ENCODE assay signal across 21 cellular contexts in genomic region chr2:47222813-47223564, GRCh38. TPM values are rescaled to one million over a fixed set of nuclear protein-coding genes. Genes with fewer than 3 reads are reported as not detected.
DNase-seq lines count a peak whose midpoint lies in the region; ATAC-seq, FAIRE-seq and TF ChIP-seq lines count a peak whose summit lies in the region.
"Had no signal": no experiment of that assay in that cellular context is flagged by ENCODE, and none has a peak within 500 bp of the region (broad histone marks: within the 10 kb centered on the region; RNA-seq: fewer than 3 reads in every experiment).

No MANE protein-coding gene starts in this region.

- no peak for FAIRE-seq in K562 (lab: Jason Lieb, UNC)
- FAIRE-seq: A204.1, G401.6, GM12878, RCC 7860 had no signal

- no peak overlapping the region for H3K4me2 ChIP-seq in K562 (ENCODE audit: insufficient read depth, low read length)
- H3K4me2 ChIP-seq: BLaER1 had no signal

- TF ChIP-seq EP300 in K562 (IDR thresholded peaks at IDR 0.05; ENCODE audit: low read length) (no peak), sigmoid colon (IDR thresholded peaks at IDR 0.05) (peak in 1 of 4 donors; percentile 34), gastroesophageal sphincter (IDR thresholded peaks at IDR 0.05) (no peak)

- peaks cover 6% of the 10 kb centered on the region for H3K36me3 Mint-ChIP-seq in Caco-2 (ENCODE audit: insufficient read depth, unreplicated experiment)
- H3K36me3 Mint-ChIP-seq in mesothelial cell of epicardium, result no peaks in the 10 kb centered on the region

- H3K27ac Mint-ChIP-seq in Caco-2 (ENCODE audit: unreplicated experiment) (peak overlapping the region; percentile 73), mesothelial cell of epicardium (peak overlapping the region; percentile 39)

- CTCF ChIA-PET in Caco-2 (lab: Charles Lee) (no interaction called here), K562 (lab: Yijun Ruan, JAX; ENCODE audit: low intra/inter-chr PET ratio) (no interaction called here)

- H3K9me1 ChIP-seq in K562 (ENCODE audit: control insufficient read depth, insufficient read depth, low read length), result no peaks in the 10 kb centered on the region

- POLR2A ChIA-PET in Caco-2 (lab: Charles Lee) (interaction anchor here (0.6 to 1.7 kb wide), 2 partner anchors 76 to 87 kb away, joined by 3 to 8 read pairs; no protein-coding TSS in a partner anchor), K562 (lab: Yijun Ruan, JAX) (interaction anchor here (0.5 to 1.5 kb wide), 5 partner anchors 10 to 298 kb away, joined by 3 read pairs; no protein-coding TSS in a partner anchor)

- TF ChIP-seq CTCF in Caco-2 (IDR thresholded peaks at IDR 0.05; ENCODE audit: insufficient read depth in 1 of 2, low read depth in 1 of 2, low read length in 1 of 2, severe bottlenecking in 1 of 2, unreplicated experiment in 1 of 2), result no peak
- no peak for TF ChIP-seq CTCF in K562 (IDR thresholded peaks at IDR 0.05 in 2 of 3, conservative IDR thresholded peaks at IDR 0.05 in 1 of 3; ENCODE audit: insufficient read depth in 2 of 3, low read depth in 1 of 3, low read length in 3 of 3)
- no peak for TF ChIP-seq CTCF in mesothelial cell of epicardium (IDR thresholded peaks at IDR 0.05; ENCODE audit: unreplicated experiment)
- no peak for TF ChIP-seq CTCF in sigmoid colon (IDR thresholded peaks at IDR 0.05)
- no peak for TF ChIP-seq CTCF in gastroesophageal sphincter (IDR thresholded peaks at IDR 0.05)

- BruUV-seq in Caco-2 (replicated peaks; lab: Mats Ljungman, UMichigan) (no TSS peak), K562 (replicated peaks; lab: Mats Ljungman, UMichigan) (no TSS peak)

- H3K4me3 Mint-ChIP-seq in Caco-2 (ENCODE audit: unreplicated experiment) (no peak overlapping the region), mesothelial cell of epicardium (no peak overlapping the region)

- H3K27me3 ChIP-seq in Caco-2 (replicated peaks; ENCODE audit: control insufficient read depth, insufficient read depth, low read length), result no peaks in the 10 kb centered on the region
- H3K27me3 ChIP-seq in K562 (ENCODE audit: control insufficient read depth in 2 of 2, insufficient read depth in 2 of 2, low read length in 2 of 2), result no peaks in the 10 kb centered on the region
- no peaks in the 10 kb centered on the region for H3K27me3 ChIP-seq in sigmoid colon
- H3K27me3 ChIP-seq in gastroesophageal sphincter, result no peaks in the 10 kb centered on the region
- H3K27me3 ChIP-seq: BLaER1 had no signal

- H3K9me3 ChIP-seq in Caco-2 (no peaks in the 10 kb centered on the region), K562 (replicated peaks; ENCODE audit: control insufficient read depth, insufficient read depth, low read depth, low read length) (no peaks in the 10 kb centered on the region), sigmoid colon (no peaks in the 10 kb centered on the region), gastroesophageal sphincter (no peaks in the 10 kb centered on the region)
- H3K9me3 ChIP-seq: BLaER1 had no signal

- TF ChIP-seq RAD21 in K562 (CRISPR knock-in tag; conservative IDR thresholded peaks at IDR 0.05 in 1 of 2, IDR thresholded peaks at IDR 0.05 in 1 of 2), result no peak

- H3K79me2 ChIP-seq in K562 (ENCODE audit: control insufficient read depth, insufficient read depth, low read length), result no peaks in the 10 kb centered on the region

- no peaks in the 10 kb centered on the region for H3K9me3 Mint-ChIP-seq in Caco-2 (ENCODE audit: unreplicated experiment)
- no peaks in the 10 kb centered on the region for H3K9me3 Mint-ChIP-seq in mesothelial cell of epicardium

- DNase-seq in Caco-2 (peak in 1 of 2 experiments; percentile 5), K562 (ENCODE audit: extremely low read depth in 1 of 4, low spot score in 3 of 4) (no peak), mesothelial cell of epicardium (ENCODE audit: low spot score in 2 of 2, unreplicated experiment in 2 of 2) (no peak), sigmoid colon (no peak), NK-92 (lab: John Stamatoyannopoulos, UW; ENCODE audit: unreplicated experiment) (no peak)
- DNase-seq: DND-41, GM23248, KBM-7, NCI-H1436 treated with DMSO at 0.1 percent for 48 hours, NCI-H2029 treated with DMSO at 0.1 percent for 48 hours, NCI-H2171 treated with DMSO at 0.1 percent for 48 hours, NCI-H774, SHP77 had no signal

- peaks cover 49% of the 10 kb centered on the region for H3K4me1 ChIP-seq in Caco-2
- H3K4me1 ChIP-seq in K562 (replicated peaks in 1 of 2; ENCODE audit: control insufficient read depth in 2 of 2, insufficient read depth in 2 of 2, low read length in 2 of 2), result peaks cover 32 to 55% of the 10 kb centered on the region in 2 experiments
- H3K4me1 ChIP-seq in sigmoid colon, result peaks cover 0 to 62% (median 37%) of the 10 kb centered on the region in 4 donors
- peaks cover 2 to 34% (median 10%) of the 10 kb centered on the region in 3 donors for H3K4me1 ChIP-seq in gastroesophageal sphincter

- 68% methylated on average over 4 of the region's 4 CpGs for WGBS in K562 (ENCODE audit: insufficient coverage, low coverage, missing lambda C conversion rate)
- 80 to 84% methylated on average over 4 of the region's 4 CpGs for WGBS in sigmoid colon, 2 donors
- WGBS in gastroesophageal sphincter (ENCODE audit: low coverage in 1 of 2), 2 donors, result 41 to 54% methylated on average over 2 to 4 of the region's 4 CpGs

- no peak overlapping the region for H3K9ac ChIP-seq in K562 (ENCODE audit: insufficient read depth in 1 of 2, low read depth in 2 of 2, low read length in 2 of 2)
- H3K9ac ChIP-seq: BLaER1, GM23248 had no signal

- H3K27ac ChIP-seq in K562 (ENCODE audit: extremely low read depth, low read depth, low read length), result no peak overlapping the region
- peak overlapping the region in 3 of 4 donors; percentile 61 to 63 (median 61) for H3K27ac ChIP-seq in sigmoid colon
- H3K27ac ChIP-seq in gastroesophageal sphincter, result no peak overlapping the region
- H3K27ac ChIP-seq: BLaER1, GM23248 had no signal

- H4K20me1 ChIP-seq in K562 (replicated peaks; ENCODE audit: control insufficient read depth, insufficient read depth, low read length), result no peaks in the 10 kb centered on the region
- H4K20me1 ChIP-seq: BLaER1 had no signal

- H3K27me3 Mint-ChIP-seq in Caco-2 (ENCODE audit: insufficient read depth, unreplicated experiment) (no peaks in the 10 kb centered on the region), mesothelial cell of epicardium (ENCODE audit: low read depth) (no peaks in the 10 kb centered on the region)

- ATAC-seq in K562 (no peak), GM18858 (IDR thresholded peaks at IDR 0.05; ENCODE audit: unreplicated experiment) (no peak), gastroesophageal sphincter (no peak)
- ATAC-seq: GM12878, HCT116 had no signal

- H3K4me1 Mint-ChIP-seq in Caco-2 (ENCODE audit: low read depth, unreplicated experiment), result peaks cover 45% of the 10 kb centered on the region
- peaks cover 35% of the 10 kb centered on the region for H3K4me1 Mint-ChIP-seq in mesothelial cell of epicardium

- no peak overlapping the region for H3K4me3 ChIP-seq in Caco-2 (ENCODE audit: low read depth, low read length)
- no peak overlapping the region for H3K4me3 ChIP-seq in K562
- H3K4me3 ChIP-seq in sigmoid colon, result no peak overlapping the region
- H3K4me3 ChIP-seq in gastroesophageal sphincter, result no peak overlapping the region
- H3K4me3 ChIP-seq: BLaER1, GM12878, GM23248 had no signal

- in situ Hi-C loops in K562 (cut with MboI), result no loop called here

- no peaks in the 10 kb centered on the region for H3K36me3 ChIP-seq in Caco-2 (ENCODE audit: control insufficient read depth, insufficient read depth, low read length)
- no peaks in the 10 kb centered on the region for H3K36me3 ChIP-seq in K562 (ENCODE audit: control insufficient read depth, insufficient read depth, low read length)
- H3K36me3 ChIP-seq in sigmoid colon, result no peaks in the 10 kb centered on the region
- H3K36me3 ChIP-seq in gastroesophageal sphincter, result no peaks in the 10 kb centered on the region
- H3K36me3 ChIP-seq: BLaER1 had no signal

- TF ChIP-seq POLR2A in K562 (conservative IDR thresholded peaks at IDR 0.05) (no peak), sigmoid colon (IDR thresholded peaks at IDR 0.05) (no peak), gastroesophageal sphincter (IDR thresholded peaks at IDR 0.05) (no peak)

- intact Hi-C loops in Caco-2 (cut with micrococcal nuclease; ENCODE audit: unreplicated experiment) (no loop called here), K562 (cut with micrococcal nuclease) (no loop called here), sigmoid colon (cut with DNase I) (no loop called here)

- H2AFZ ChIP-seq in K562 (ENCODE audit: low read depth, low read length), result no peak overlapping the region
- H2AFZ ChIP-seq: GM23248 had no signal

TF ChIP-seq in K562, 482 proteins besides CTCF, POLR2A, EP300 and RAD21 (continues in another document):
- TF ChIP-seq CREB1 (IDR thresholded peaks at IDR 0.05) (no peak), CREB1 (CRISPR knock-in tag; IDR thresholded peaks at IDR 0.05) (no peak), NFRKB (IDR thresholded peaks at IDR 0.05; ENCODE audit: low read depth) (no peak), POLR3A (IDR thresholded peaks at IDR 0.05; ENCODE audit: borderline replicate concordance, extremely low read depth, insufficient read depth, insufficient read length) (no peak), RBM25 (IDR thresholded peaks at IDR 0.05; ENCODE audit: low read depth, low read length, severe bottlenecking) (peak; percentile 17), ZKSCAN8 (CRISPR knock-in tag; IDR thresholded peaks at IDR 0.05) (no peak)

RNA-seq across cellular contexts. Expression of gene CALM2, which starts 46.7 kb away (rescaled TPM):
- total RNA-seq in Caco-2 (2022) (806 and 843 TPM in 2 replicates), K562 (2014; rRNA removed) (304 and 331 TPM in 2 replicates), K562 (2014; rRNA removed; fragmentation: Illumina TruSeq; extraction: Trizol) (656 and 729 TPM in 2 replicates), K562 (2015; rRNA removed; fragmentation: Illumina TruSeq; extraction: Trizol) (436 and 447 TPM in 2 replicates), K562 (2021) (357 and 363 TPM in 2 replicates), mesothelial cell of epicardium (308 to 312 TPM (median 309 TPM) in 3 replicates), sigmoid colon (100 to 1,000 TPM; 594 to 993 (median 701) TPM), gastroesophageal sphincter (1,000 to 10,000 TPM in 1 of 4 donors, 100 to 1,000 TPM in 3; 842 to 1,190 (median 952) TPM)
- 47.4 and 171 TPM in 2 replicates for total RNA-seq in K562 (2011; cell fraction: chromatin; rRNA removed; ENCODE audit: low replicate concordance)
- total RNA-seq in K562 (2011; cell fraction: nucleolus; rRNA removed), result 27.7 and 36.5 TPM in 2 replicates
- 119 and 209 TPM in 2 replicates for total RNA-seq in K562 (2011; cell fraction: nucleoplasm; rRNA removed)
- polyA plus RNA-seq in K562 (2011; rRNA removed) (225 and 326 TPM in 2 replicates), K562 (2014; fragmentation: Illumina TruSeq; extraction: Trizol) (457 and 479 TPM in 2 replicates), K562 (2014; fragmentation: Nextera tagmentation; extraction: Ambion mirVana) (1,000 to 10,000 TPM; 1,257 to 1,855 TPM), K562 (2014; rRNA removed) (316 and 329 TPM in 2 replicates), sigmoid colon (1,000 to 10,000 TPM in 2 of 3 donors, 100 to 1,000 TPM in 1; 660 to 1,449 (median 1,432) TPM)
- 55.4 and 201 TPM in 2 replicates for polyA plus RNA-seq in K562 (2011; cell fraction: cytosol; rRNA removed)
- polyA plus RNA-seq in K562 (2011; cell fraction: nucleus; rRNA removed), result 55.4 and 96.4 TPM in 2 replicates
- polyA plus RNA-seq in K562 (2012), result 409 and 511 TPM in 2 replicates
- polyA minus RNA-seq in K562 (2011; rRNA and poly(A)+ RNA removed), result 319 and 344 TPM in 2 replicates
- 93.9 and 115 TPM in 2 replicates for polyA minus RNA-seq in K562 (2011; cell fraction: cytosol; rRNA and poly(A)+ RNA removed)
- 54.7 and 100 TPM in 2 replicates for polyA minus RNA-seq in K562 (2011; cell fraction: nucleus; rRNA and poly(A)+ RNA removed)

Comparison
In these comparisons a context has a peak if more than half of its experiments do, and no peak if none do; other contexts are left out.
1. H3K27ac ChIP-seq: peak in sigmoid colon (3 of 4); none in K562 (single experiment) and gastroesophageal sphincter (0 of 4).